8 cellular contexts compared by ENCODE assay signal in the genomic region with DNA sequence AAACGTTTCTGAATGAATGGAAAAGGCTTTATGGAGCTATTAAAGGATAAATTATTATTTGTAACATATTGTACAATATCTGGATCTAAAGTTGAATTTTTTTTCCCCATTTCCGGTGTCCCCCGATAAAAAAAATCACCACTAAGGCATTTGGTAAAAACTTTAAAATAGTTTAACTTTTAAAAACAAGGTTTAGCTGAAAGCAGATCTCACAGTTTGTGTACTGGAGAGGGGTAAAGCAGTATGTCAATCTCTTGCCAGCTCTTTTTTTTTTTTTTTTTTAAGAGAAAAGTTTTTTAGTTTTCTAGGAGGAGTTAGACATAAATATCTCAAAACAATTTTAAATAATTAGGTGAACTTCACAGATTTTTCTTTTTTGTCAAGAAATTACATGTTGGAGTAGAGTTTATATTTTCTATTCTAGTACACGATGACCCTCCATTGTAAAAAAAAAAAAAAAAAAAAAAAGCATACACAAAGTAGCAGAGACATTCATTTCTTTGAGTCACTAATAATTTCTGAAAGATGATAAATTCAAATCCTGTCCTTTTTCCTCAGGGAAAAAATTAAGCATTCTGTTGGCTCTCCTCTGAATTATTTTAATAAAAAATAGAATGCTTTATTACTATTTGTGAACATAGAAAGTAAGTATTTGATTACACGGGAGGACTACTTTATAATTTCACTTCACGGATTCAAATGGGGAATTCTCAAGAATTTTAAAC. TPM values are rescaled to one million over a fixed set of nuclear protein-coding genes. Genes with fewer than 3 reads are reported as not detected.
A peak's percentile ranks its signal among the peaks of the same experiment; 100 is the strongest.
DNase-seq lines count a peak whose midpoint lies in the region; ATAC-seq, FAIRE-seq and TF ChIP-seq lines count a peak whose summit lies in the region.

No MANE protein-coding gene starts in this region.

- peak overlapping the region; percentile 84 for H3K4me2 ChIP-seq in A549

- ATAC-seq in A549 = no peak

- H3K4me3 ChIP-seq in A549 = peak overlapping the region; percentile 58
- peak overlapping the region; percentile 89 for H3K4me3 ChIP-seq in HUES6 (ENCODE audit: low read depth, low read length)
- peak overlapping the region; percentile 69 to 91 (median 85) for H3K4me3 ChIP-seq in breast epithelium
- peak overlapping the region; percentile 58 to 75 for H3K4me3 ChIP-seq in muscle layer of colon (ENCODE audit: low read depth in 1 of 2, low read length in 2 of 2)

- POLR2A ChIA-PET in A549 (lab: Yijun Ruan, JAX) = interaction anchor here (0.6 to 2.0 kb wide), 5 partner anchors 8 to 882 kb away, joined by 3 to 11 read pairs (median 6); a partner anchor contains a TSS

- no peak for FAIRE-seq in A549 (lab: Jason Lieb, UNC)
- FAIRE-seq in D721Med (lab: Jason Lieb, UNC) = no peak

- intact Hi-C loops in breast epithelium (cut with DNase I; ENCODE audit: low total_unique reads) = no loop called here

- H3K9ac ChIP-seq in HUES6 (ENCODE audit: low read length) = peak overlapping the region; percentile 85
- peak overlapping the region; percentile 62 for H3K9ac ChIP-seq in muscle layer of colon (ENCODE audit: low read length)

- no peak for TF ChIP-seq RAD21 in A549 (conservative IDR thresholded peaks at IDR 0.05 in 1 of 2, IDR thresholded peaks at IDR 0.05 in 1 of 2)

- no peak for DNase-seq in A549 (ENCODE audit: low read depth in 1 of 2, low spot score in 1 of 2)
- DNase-seq in breast epithelium (ENCODE audit: low spot score in 2 of 2) = no peak
- DNase-seq in NOMO-1 treated with dmso at 0.1 percent for 144 hours (lab: John Stamatoyannopoulos, UW; ENCODE audit: unreplicated experiment) = no peak
- no peak for DNase-seq in SHP77 treated with DMSO at 0.1 percent for 48 hours (lab: John Stamatoyannopoulos, UW)
- DNase-seq in NCI-H774 (lab: John Stamatoyannopoulos, UW) = no peak
- DNase-seq in D721Med (ENCODE audit: insufficient read length, low spot score) = no peak

- H3K4me1 ChIP-seq in A549 = peaks cover 12% of the 10 kb centered on the region; the same call in 2 of the 3 replicates
- H3K4me1 ChIP-seq in HUES6 (ENCODE audit: control insufficient read depth, insufficient read depth, low read length) = peaks cover 17% of the 10 kb centered on the region
- H3K4me1 ChIP-seq in breast epithelium = peaks cover 0 to 6% of the 10 kb centered on the region in 2 donors
- H3K4me1 ChIP-seq in muscle layer of colon (ENCODE audit: insufficient read depth, low read length) = no peaks in the 10 kb centered on the region

- H3K27me3 ChIP-seq in HUES6 (ENCODE audit: control insufficient read depth, insufficient read depth, low read length) = no peaks in the 10 kb centered on the region
- no peaks in the 10 kb centered on the region for H3K27me3 ChIP-seq in breast epithelium
- H3K27me3 ChIP-seq in muscle layer of colon (ENCODE audit: control insufficient read depth in 1 of 2, insufficient read depth in 2 of 2, low read length in 2 of 2) = no peaks in the 10 kb centered on the region

- peak overlapping the region; percentile 77 to 83 for H3K27ac ChIP-seq in A549
- peak overlapping the region; percentile 95 for H3K27ac ChIP-seq in HUES6 (ENCODE audit: low read depth, low read length)
- peak overlapping the region; percentile 100 for H3K27ac ChIP-seq in breast epithelium
- peak overlapping the region; percentile 98 for H3K27ac ChIP-seq in muscle layer of colon (ENCODE audit: low read depth, low read length)

- TF ChIP-seq CTCF in A549 (IDR thresholded peaks at IDR 0.05) (no peak), breast epithelium (IDR thresholded peaks at IDR 0.05) (no peak), D721Med (IDR thresholded peaks at IDR 0.05; ENCODE audit: insufficient read depth, missing control alignments) (no peak)

- WGBS in A549 (ENCODE audit: missing lambda C conversion rate) = 22% methylated on average over 6 of the region's 6 CpGs

- no peaks in the 10 kb centered on the region for H3K9me3 ChIP-seq in A549
- no peaks in the 10 kb centered on the region for H3K9me3 ChIP-seq in HUES6 (ENCODE audit: control insufficient read depth, insufficient read depth, low read depth, low read length)
- no peaks in the 10 kb centered on the region for H3K9me3 ChIP-seq in breast epithelium
- no peaks in the 10 kb centered on the region for H3K9me3 ChIP-seq in muscle layer of colon (ENCODE audit: low read length)

- CTCF ChIA-PET in A549 (lab: Yijun Ruan, JAX) = interaction anchor here (0.7 to 2.6 kb wide), 3 partner anchors 10 to 374 kb away, joined by 3 to 14 read pairs (median 4); no protein-coding TSS in a partner anchor

- TF ChIP-seq POLR2A in A549 (IDR thresholded peaks at IDR 0.05; ENCODE audit: low read length) (no peak), breast epithelium (IDR thresholded peaks at IDR 0.05) (no peak)

- no peak for TF ChIP-seq EP300 in A549 (IDR thresholded peaks at IDR 0.05)

- H3K36me3 ChIP-seq in HUES6 (ENCODE audit: control insufficient read depth, insufficient read depth, low read length) = no peaks in the 10 kb centered on the region
- H3K36me3 ChIP-seq in breast epithelium = no peaks in the 10 kb centered on the region
- no peaks in the 10 kb centered on the region for H3K36me3 ChIP-seq in muscle layer of colon (ENCODE audit: insufficient read depth, low read length)

TF ChIP-seq in A549, 52 proteins besides CTCF, POLR2A, EP300 and RAD21:
- no peak for TF ChIP-seq ZFP36 (IDR thresholded peaks at IDR 0.05; ENCODE audit: borderline replicate concordance, partially characterized antibody)
- no peak for TF ChIP-seq ESRRA (IDR thresholded peaks at IDR 0.05; ENCODE audit: borderline replicate concordance, low read length)
- TF ChIP-seq NR3C1 (IDR thresholded peaks at IDR 0.05) = no peak
- TF ChIP-seq, protein P1, sequence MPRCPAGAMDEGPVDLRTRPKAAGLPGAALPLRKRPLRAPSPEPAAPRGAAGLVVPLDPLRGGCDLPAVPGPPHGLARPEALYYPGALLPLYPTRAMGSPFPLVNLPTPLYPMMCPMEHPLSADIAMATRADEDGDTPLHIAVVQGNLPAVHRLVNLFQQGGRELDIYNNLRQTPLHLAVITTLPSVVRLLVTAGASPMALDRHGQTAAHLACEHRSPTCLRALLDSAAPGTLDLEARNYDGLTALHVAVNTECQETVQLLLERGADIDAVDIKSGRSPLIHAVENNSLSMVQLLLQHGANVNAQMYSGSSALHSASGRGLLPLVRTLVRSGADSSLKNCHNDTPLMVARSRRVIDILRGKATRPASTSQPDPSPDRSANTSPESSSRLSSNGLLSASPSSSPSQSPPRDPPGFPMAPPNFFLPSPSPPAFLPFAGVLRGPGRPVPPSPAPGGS (IDR thresholded peaks at IDR 0.05) = no peak
- TF ChIP-seq SMC3 (IDR thresholded peaks at IDR 0.05) = no peak
- no peak for TF ChIP-seq JUN (IDR thresholded peaks at IDR 0.05)
- no peak for TF ChIP-seq PHF8 (IDR thresholded peaks at IDR 0.05; ENCODE audit: borderline replicate concordance, low read depth)
- TF ChIP-seq RFX5 (IDR thresholded peaks at IDR 0.05) = no peak
TF ChIP-seq in A549: peak in this region for 0.

RNA-seq across cellular contexts. Expression of a gene that starts 1.9 kb away (rescaled TPM):
- polyA plus RNA-seq in A549 (2011; rRNA removed) = 52.4 and 60.1 TPM in 2 replicates
- 7.5 and 10.3 TPM in 2 replicates for polyA plus RNA-seq in A549 (2012; cell fraction: cytosol; rRNA removed)
- 11.1 and 20.2 TPM in 2 replicates for polyA plus RNA-seq in A549 (2012; cell fraction: nucleus; rRNA removed)
- 20.1 to 30.4 TPM (median 28.9 TPM) in 3 replicates for polyA plus RNA-seq in A549 (2017; fragmentation: RNase III; extraction: RNeasy Plus Mini Kit Qiagen cat#74134 plus additional on column Dnase treatment)
- polyA minus RNA-seq in A549 (2011; rRNA and poly(A)+ RNA removed) = 36.2 and 36.6 TPM in 2 replicates
- total RNA-seq in breast epithelium = 100 to 1,000 TPM; 166 to 269 (median 176) TPM
